Comparison of ENCODE assay signal across 1 cellular context in the genomic region with DNA sequence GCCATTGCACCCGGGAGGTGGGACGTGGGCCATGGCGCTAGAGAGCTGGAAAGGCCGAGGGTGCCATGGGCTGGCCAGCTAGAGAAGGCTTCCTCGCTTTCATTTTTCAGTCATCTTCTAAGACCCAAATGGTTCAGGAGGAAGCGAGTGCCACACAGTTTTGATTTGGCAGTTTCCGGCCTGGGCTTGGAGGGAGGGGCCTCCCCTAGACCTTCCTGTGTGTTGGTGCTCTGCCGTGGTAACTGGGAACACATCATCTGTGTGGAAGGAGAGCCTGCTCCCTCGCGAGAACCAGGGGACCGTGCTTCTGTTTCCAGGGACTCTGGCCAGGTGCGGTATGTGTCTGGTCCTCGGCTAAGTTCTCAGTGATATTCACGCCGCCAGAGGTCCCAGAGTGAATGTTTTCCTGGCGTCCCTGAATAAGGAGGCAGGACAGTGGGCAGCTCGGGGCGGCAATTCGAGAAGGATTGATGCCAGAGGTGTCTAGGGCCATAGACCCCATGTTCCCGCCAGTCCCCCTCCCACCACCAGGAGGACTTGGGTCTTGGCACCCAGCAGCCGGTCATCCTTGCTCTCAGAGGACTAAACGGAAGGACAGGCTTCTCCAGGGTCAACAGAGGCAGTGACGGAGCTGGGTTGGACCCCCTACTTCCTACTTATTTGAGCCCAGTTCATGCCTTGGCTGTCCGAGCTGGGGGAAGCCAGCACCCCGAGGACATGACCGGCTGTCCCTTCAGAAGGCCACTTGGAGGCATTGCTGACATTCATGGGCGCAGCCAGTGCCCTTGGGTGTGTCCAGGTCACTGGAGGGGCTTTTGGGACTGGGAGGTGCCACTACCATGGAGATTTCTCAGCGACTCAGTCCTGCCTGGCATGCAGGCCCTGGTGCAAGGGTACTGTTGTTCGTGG.
TF ChIP-seq lines count a peak whose summit lies in the region.

No MANE protein-coding gene starts in this region.

TF ChIP-seq in HepG2, 621 proteins besides CTCF, POLR2A, EP300 and RAD21:
- TF ChIP-seq NR2C2 (CRISPR knock-in tag; IDR thresholded peaks at IDR 0.05; ENCODE audit: borderline replicate concordance), result no peak
- TF ChIP-seq, protein P1, sequence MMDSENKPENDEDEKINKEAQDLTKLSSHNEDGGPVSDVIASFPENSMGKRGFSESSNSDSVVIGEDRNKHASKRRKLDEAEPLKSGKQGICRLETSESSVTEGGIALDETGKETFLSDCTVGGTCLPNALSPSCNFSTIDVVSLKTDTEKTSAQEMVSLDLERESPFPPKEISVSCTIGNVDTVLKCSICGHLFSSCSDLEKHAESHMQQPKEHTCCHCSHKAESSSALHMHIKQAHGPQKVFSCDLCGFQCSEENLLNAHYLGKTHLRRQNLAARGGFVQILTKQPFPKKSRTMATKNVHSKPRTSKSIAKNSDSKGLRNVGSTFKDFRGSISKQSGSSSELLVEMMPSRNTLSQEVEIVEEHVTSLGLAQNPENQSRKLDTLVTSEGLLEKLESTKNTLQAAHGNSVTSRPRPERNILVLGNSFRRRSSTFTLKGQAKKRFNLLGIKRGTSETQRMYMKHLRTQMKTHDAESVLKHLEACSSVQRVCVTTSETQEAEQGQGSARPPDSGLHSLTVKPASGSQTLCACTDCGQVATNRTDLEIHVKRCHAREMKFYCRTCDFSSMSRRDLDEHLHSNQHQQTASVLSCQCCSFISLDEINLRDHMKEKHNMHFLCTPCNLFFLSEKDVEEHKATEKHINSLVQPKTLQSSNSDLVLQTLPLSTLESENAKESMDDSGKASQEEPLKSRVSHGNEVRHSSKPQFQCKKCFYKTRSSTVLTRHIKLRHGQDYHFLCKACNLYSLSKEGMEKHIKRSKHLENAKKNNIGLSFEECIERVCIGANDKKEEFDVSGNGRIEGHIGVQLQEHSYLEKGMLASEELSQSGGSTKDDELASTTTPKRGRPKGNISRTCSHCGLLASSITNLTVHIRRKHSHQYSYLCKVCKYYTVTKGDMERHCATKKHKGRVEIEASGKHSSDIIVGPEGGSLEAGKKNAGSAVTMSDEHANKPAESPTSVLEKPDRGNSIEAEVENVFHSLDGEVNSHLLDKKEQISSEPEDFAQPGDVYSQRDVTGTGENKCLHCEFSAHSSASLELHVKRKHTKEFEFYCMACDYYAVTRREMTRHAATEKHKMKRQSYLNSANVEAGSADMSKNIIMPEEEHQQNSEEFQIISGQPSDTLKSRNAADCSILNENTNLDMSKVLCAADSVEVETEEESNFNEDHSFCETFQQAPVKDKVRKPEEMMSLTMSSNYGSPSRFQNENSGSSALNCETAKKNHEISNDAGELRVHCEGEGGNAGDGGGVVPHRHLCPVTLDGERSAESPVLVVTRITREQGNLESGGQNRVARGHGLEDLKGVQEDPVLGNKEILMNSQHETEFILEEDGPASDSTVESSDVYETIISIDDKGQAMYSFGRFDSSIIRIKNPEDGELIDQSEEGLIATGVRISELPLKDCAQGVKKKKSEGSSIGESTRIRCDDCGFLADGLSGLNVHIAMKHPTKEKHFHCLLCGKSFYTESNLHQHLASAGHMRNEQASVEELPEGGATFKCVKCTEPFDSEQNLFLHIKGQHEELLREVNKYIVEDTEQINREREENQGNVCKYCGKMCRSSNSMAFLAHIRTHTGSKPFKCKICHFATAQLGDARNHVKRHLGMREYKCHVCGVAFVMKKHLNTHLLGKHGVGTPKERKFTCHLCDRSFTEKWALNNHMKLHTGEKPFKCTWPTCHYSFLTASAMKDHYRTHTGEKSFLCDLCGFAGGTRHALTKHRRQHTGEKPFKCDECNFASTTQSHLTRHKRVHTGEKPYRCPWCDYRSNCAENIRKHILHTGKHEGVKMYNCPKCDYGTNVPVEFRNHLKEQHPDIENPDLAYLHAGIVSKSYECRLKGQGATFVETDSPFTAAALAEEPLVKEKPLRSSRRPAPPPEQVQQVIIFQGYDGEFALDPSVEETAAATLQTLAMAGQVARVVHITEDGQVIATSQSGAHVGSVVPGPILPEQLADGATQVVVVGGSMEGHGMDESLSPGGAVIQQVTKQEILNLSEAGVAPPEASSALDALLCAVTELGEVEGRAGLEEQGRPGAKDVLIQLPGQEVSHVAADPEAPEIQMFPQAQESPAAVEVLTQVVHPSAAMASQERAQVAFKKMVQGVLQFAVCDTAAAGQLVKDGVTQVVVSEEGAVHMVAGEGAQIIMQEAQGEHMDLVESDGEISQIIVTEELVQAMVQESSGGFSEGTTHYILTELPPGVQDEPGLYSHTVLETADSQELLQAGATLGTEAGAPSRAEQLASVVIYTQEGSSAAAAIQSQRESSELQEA (CRISPR knock-in tag; IDR thresholded peaks at IDR 0.05; ENCODE audit: not compliant biosample characterization), result no peak
- TF ChIP-seq, protein P2, sequence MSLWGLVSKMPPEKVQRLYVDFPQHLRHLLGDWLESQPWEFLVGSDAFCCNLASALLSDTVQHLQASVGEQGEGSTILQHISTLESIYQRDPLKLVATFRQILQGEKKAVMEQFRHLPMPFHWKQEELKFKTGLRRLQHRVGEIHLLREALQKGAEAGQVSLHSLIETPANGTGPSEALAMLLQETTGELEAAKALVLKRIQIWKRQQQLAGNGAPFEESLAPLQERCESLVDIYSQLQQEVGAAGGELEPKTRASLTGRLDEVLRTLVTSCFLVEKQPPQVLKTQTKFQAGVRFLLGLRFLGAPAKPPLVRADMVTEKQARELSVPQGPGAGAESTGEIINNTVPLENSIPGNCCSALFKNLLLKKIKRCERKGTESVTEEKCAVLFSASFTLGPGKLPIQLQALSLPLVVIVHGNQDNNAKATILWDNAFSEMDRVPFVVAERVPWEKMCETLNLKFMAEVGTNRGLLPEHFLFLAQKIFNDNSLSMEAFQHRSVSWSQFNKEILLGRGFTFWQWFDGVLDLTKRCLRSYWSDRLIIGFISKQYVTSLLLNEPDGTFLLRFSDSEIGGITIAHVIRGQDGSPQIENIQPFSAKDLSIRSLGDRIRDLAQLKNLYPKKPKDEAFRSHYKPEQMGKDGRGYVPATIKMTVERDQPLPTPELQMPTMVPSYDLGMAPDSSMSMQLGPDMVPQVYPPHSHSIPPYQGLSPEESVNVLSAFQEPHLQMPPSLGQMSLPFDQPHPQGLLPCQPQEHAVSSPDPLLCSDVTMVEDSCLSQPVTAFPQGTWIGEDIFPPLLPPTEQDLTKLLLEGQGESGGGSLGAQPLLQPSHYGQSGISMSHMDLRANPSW (CRISPR knock-in tag; IDR thresholded peaks at IDR 0.05; ENCODE audit: borderline replicate concordance), result no peak
- TF ChIP-seq, protein P3, sequence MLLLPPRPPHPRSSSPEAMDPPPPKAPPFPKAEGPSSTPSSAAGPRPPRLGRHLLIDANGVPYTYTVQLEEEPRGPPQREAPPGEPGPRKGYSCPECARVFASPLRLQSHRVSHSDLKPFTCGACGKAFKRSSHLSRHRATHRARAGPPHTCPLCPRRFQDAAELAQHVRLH (CRISPR knock-in tag; IDR thresholded peaks at IDR 0.05; ENCODE audit: borderline replicate concordance, low read depth), result no peak
- TF ChIP-seq, protein P4, sequence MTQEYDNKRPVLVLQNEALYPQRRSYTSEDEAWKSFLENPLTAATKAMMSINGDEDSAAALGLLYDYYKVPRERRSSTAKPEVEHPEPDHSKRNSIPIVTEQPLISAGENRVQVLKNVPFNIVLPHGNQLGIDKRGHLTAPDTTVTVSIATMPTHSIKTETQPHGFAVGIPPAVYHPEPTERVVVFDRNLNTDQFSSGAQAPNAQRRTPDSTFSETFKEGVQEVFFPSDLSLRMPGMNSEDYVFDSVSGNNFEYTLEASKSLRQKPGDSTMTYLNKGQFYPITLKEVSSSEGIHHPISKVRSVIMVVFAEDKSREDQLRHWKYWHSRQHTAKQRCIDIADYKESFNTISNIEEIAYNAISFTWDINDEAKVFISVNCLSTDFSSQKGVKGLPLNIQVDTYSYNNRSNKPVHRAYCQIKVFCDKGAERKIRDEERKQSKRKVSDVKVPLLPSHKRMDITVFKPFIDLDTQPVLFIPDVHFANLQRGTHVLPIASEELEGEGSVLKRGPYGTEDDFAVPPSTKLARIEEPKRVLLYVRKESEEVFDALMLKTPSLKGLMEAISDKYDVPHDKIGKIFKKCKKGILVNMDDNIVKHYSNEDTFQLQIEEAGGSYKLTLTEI (CRISPR knock-in tag; conservative IDR thresholded peaks at IDR 0.05), result no peak
- TF ChIP-seq, protein P5, sequence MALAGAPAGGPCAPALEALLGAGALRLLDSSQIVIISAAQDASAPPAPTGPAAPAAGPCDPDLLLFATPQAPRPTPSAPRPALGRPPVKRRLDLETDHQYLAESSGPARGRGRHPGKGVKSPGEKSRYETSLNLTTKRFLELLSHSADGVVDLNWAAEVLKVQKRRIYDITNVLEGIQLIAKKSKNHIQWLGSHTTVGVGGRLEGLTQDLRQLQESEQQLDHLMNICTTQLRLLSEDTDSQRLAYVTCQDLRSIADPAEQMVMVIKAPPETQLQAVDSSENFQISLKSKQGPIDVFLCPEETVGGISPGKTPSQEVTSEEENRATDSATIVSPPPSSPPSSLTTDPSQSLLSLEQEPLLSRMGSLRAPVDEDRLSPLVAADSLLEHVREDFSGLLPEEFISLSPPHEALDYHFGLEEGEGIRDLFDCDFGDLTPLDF (CRISPR knock-in tag; IDR thresholded peaks at IDR 0.05), result no peak
- TF ChIP-seq SMARCE1 (IDR thresholded peaks at IDR 0.05; ENCODE audit: borderline replicate concordance), result no peak
- no peak for TF ChIP-seq ZNF3 (CRISPR knock-in tag; IDR thresholded peaks at IDR 0.05)
- TF ChIP-seq ZNF251 (CRISPR knock-in tag; IDR thresholded peaks at IDR 0.05), result no peak
- no peak for TF ChIP-seq MIER3 (CRISPR knock-in tag; IDR thresholded peaks at IDR 0.05; ENCODE audit: borderline replicate concordance)
- no peak for TF ChIP-seq ZNF670 (CRISPR knock-in tag; IDR thresholded peaks at IDR 0.05; ENCODE audit: borderline replicate concordance)
- no peak for TF ChIP-seq ZNF652 (CRISPR knock-in tag; IDR thresholded peaks at IDR 0.05; ENCODE audit: borderline replicate concordance, low read depth)
- TF ChIP-seq, protein P6, sequence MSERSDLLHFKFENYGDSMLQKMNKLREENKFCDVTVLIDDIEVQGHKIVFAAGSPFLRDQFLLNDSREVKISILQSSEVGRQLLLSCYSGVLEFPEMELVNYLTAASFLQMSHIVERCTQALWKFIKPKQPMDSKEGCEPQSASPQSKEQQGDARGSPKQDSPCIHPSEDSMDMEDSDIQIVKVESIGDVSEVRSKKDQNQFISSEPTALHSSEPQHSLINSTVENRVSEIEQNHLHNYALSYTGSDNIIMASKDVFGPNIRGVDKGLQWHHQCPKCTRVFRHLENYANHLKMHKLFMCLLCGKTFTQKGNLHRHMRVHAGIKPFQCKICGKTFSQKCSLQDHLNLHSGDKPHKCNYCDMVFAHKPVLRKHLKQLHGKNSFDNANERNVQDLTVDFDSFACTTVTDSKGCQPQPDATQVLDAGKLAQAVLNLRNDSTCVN (CRISPR knock-in tag; IDR thresholded peaks at IDR 0.05; ENCODE audit: borderline replicate concordance), result no peak
- no peak for TF ChIP-seq PHF21A (CRISPR knock-in tag; IDR thresholded peaks at IDR 0.05)
- TF ChIP-seq, protein P7, sequence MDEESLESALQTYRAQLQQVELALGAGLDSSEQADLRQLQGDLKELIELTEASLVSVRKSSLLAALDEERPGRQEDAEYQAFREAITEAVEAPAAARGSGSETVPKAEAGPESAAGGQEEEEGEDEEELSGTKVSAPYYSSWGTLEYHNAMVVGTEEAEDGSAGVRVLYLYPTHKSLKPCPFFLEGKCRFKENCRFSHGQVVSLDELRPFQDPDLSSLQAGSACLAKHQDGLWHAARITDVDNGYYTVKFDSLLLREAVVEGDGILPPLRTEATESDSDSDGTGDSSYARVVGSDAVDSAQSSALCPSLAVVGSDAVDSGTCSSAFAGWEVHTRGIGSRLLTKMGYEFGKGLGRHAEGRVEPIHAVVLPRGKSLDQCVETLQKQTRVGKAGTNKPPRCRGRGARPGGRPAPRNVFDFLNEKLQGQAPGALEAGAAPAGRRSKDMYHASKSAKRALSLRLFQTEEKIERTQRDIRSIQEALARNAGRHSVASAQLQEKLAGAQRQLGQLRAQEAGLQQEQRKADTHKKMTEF (CRISPR knock-in tag; IDR thresholded peaks at IDR 0.05), result no peak
- no peak for TF ChIP-seq PAF1 (CRISPR knock-in tag; IDR thresholded peaks at IDR 0.05)
